ENCODE assay signal across 2 cellular contexts in the genomic region with DNA sequence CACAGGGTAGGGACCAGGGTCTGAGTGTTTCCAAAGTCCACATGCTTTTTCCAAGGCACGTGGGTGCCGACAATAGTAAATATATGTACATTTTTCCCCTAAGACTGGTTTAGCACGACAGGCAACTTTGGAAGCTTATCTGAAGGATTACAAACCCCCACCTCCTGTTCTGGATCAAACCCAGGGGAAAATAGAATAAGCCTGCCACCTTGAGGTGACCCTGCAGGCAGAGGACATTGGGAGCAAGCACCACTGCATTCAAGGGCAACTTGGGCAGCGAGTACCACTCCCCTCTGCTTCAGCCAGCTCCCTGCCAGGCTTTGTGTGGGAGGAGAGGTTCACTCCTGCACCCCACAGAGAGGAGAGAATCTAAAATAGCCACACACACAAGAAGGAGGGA.
A peak's percentile ranks its signal among the peaks of the same experiment; 100 is the strongest.
TF ChIP-seq lines count a peak whose summit lies in the region.

No MANE protein-coding gene starts in this region.

TF ChIP-seq in GM12878, 131 proteins besides CTCF, POLR2A, EP300 and RAD21:
- TF ChIP-seq DPF2 (IDR thresholded peaks at IDR 0.05), result no peak
- no peak for TF ChIP-seq SP1 (IDR thresholded peaks at IDR 0.05; ENCODE audit: low read depth, low read length)
- no peak for TF ChIP-seq POLR2AphosphoS2 (IDR thresholded peaks at IDR 0.05; ENCODE audit: low read depth, low read length)
- TF ChIP-seq, protein P1, sequence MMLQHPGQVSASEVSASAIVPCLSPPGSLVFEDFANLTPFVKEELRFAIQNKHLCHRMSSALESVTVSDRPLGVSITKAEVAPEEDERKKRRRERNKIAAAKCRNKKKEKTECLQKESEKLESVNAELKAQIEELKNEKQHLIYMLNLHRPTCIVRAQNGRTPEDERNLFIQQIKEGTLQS (IDR thresholded peaks at IDR 0.05; ENCODE audit: borderline replicate concordance, extremely low read depth, low read depth, low read length), result no peak
- TF ChIP-seq, protein P2, sequence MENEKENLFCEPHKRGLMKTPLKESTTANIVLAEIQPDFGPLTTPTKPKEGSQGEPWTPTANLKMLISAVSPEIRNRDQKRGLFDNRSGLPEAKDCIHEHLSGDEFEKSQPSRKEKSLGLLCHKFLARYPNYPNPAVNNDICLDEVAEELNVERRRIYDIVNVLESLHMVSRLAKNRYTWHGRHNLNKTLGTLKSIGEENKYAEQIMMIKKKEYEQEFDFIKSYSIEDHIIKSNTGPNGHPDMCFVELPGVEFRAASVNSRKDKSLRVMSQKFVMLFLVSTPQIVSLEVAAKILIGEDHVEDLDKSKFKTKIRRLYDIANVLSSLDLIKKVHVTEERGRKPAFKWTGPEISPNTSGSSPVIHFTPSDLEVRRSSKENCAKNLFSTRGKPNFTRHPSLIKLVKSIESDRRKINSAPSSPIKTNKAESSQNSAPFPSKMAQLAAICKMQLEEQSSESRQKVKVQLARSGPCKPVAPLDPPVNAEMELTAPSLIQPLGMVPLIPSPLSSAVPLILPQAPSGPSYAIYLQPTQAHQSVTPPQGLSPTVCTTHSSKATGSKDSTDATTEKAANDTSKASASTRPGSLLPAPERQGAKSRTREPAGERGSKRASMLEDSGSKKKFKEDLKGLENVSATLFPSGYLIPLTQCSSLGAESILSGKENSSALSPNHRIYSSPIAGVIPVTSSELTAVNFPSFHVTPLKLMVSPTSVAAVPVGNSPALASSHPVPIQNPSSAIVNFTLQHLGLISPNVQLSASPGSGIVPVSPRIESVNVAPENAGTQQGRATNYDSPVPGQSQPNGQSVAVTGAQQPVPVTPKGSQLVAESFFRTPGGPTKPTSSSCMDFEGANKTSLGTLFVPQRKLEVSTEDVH (IDR thresholded peaks at IDR 0.05; ENCODE audit: low read depth, partially characterized antibody), result no peak
- peak; percentile 22 for TF ChIP-seq RELA (IDR thresholded peaks at IDR 0.05; ENCODE audit: borderline replicate concordance, partially characterized antibody)
- TF ChIP-seq NR2F1 (conservative IDR thresholded peaks at IDR 0.05), result peak; percentile 66
- peak; percentile 74; the same call in 1 of the 2 replicates for TF ChIP-seq SMC3 (IDR thresholded peaks at IDR 0.05; ENCODE audit: borderline replicate concordance, low read length)
- TF ChIP-seq, protein P3, sequence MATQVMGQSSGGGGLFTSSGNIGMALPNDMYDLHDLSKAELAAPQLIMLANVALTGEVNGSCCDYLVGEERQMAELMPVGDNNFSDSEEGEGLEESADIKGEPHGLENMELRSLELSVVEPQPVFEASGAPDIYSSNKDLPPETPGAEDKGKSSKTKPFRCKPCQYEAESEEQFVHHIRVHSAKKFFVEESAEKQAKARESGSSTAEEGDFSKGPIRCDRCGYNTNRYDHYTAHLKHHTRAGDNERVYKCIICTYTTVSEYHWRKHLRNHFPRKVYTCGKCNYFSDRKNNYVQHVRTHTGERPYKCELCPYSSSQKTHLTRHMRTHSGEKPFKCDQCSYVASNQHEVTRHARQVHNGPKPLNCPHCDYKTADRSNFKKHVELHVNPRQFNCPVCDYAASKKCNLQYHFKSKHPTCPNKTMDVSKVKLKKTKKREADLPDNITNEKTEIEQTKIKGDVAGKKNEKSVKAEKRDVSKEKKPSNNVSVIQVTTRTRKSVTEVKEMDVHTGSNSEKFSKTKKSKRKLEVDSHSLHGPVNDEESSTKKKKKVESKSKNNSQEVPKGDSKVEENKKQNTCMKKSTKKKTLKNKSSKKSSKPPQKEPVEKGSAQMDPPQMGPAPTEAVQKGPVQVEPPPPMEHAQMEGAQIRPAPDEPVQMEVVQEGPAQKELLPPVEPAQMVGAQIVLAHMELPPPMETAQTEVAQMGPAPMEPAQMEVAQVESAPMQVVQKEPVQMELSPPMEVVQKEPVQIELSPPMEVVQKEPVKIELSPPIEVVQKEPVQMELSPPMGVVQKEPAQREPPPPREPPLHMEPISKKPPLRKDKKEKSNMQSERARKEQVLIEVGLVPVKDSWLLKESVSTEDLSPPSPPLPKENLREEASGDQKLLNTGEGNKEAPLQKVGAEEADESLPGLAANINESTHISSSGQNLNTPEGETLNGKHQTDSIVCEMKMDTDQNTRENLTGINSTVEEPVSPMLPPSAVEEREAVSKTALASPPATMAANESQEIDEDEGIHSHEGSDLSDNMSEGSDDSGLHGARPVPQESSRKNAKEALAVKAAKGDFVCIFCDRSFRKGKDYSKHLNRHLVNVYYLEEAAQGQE (IDR thresholded peaks at IDR 0.05; ENCODE audit: low read depth, low read length), result no peak
- TF ChIP-seq TCF12 (IDR thresholded peaks at IDR 0.05; ENCODE audit: low read depth, low read length), result no peak
- TF ChIP-seq ZSCAN29 (IDR thresholded peaks at IDR 0.05), result no peak
- TF ChIP-seq KLF5 (IDR thresholded peaks at IDR 0.05; ENCODE audit: partially characterized antibody), result no peak

TF ChIP-seq in HepG2, 621 proteins besides CTCF, POLR2A, EP300 and RAD21:
- peak; percentile 63 for TF ChIP-seq NR2F6 (IDR thresholded peaks at IDR 0.05)
- peak; percentile 69 for TF ChIP-seq NR2F6 (CRISPR knock-in tag; IDR thresholded peaks at IDR 0.05)
- TF ChIP-seq E2F1 (CRISPR knock-in tag; IDR thresholded peaks at IDR 0.05), result no peak
- TF ChIP-seq, protein P4, sequence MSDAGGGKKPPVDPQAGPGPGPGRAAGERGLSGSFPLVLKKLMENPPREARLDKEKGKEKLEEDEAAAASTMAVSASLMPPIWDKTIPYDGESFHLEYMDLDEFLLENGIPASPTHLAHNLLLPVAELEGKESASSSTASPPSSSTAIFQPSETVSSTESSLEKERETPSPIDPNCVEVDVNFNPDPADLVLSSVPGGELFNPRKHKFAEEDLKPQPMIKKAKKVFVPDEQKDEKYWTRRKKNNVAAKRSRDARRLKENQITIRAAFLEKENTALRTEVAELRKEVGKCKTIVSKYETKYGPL (CRISPR knock-in tag; IDR thresholded peaks at IDR 0.05), result no peak
- TF ChIP-seq STAG1 (CRISPR knock-in tag; IDR thresholded peaks at IDR 0.05), result peak; percentile 70
TF ChIP-seq in HepG2: peak in this region for 2.
